In genomic region chr1:32182060-32182459, GRCh38 we compare ENCODE assay signal across 11 cellular contexts. TPM values are rescaled to one million over a fixed set of nuclear protein-coding genes. Genes with fewer than 3 reads are reported as not detected.
DNase-seq lines count a peak whose midpoint lies in the region; ATAC-seq and TF ChIP-seq lines count a peak whose summit lies in the region.
"Had no signal": no experiment of that assay in that cellular context is flagged by ENCODE, and none has a peak within 500 bp of the region (broad histone marks: within the 10 kb centered on the region; RNA-seq: fewer than 3 reads in every experiment).

No MANE protein-coding gene starts in this region.

- TF ChIP-seq CTCF in GM06990 (IDR thresholded peaks at IDR 0.05; ENCODE audit: insufficient read depth, low read length, poor library complexity, severe bottlenecking) (no peak), hepatocyte (IDR thresholded peaks at IDR 0.05; ENCODE audit: poor library complexity) (no peak), heart right ventricle (IDR thresholded peaks at IDR 0.05) (no peak)

- ATAC-seq in activated T-helper 17 cell treated with anti-CD3 and anti-CD28 coated beads, Interleukin-2, amount 50 U/mL, for 72 hours (replicated peaks) = no peak
- ATAC-seq in GM18505 (IDR thresholded peaks at IDR 0.05; ENCODE audit: unreplicated experiment) (no peak), heart right ventricle (no peak)
- ATAC-seq: right cardiac atrium had no signal

- H3K36me3 Mint-ChIP-seq in activated T-helper 17 cell treated with anti-CD3 and anti-CD28 coated beads, Interleukin-2, amount 50 U/mL, for 72 hours (ENCODE audit: low read depth) = peaks cover 82% of the 10 kb centered on the region

- no peak for DNase-seq in GM06990 (ENCODE audit: extremely low read depth, insufficient read length)
- DNase-seq in hepatocyte (ENCODE audit: low spot score) = no peak
- DNase-seq in cerebellar cortex (ENCODE audit: low spot score) = no peak
- no peak for DNase-seq in heart right ventricle
- no peak for DNase-seq in mesenteric fat pad (ENCODE audit: low spot score)
- DNase-seq: DMS53, right cardiac atrium had no signal

- H3K9me3 ChIP-seq in hepatocyte (ENCODE audit: low read depth) (no peaks in the 10 kb centered on the region), heart right ventricle (no peaks in the 10 kb centered on the region)
- H3K9me3 ChIP-seq: HAP-1 had no signal

- H3K27ac Mint-ChIP-seq in activated T-helper 17 cell treated with anti-CD3 and anti-CD28 coated beads, Interleukin-2, amount 50 U/mL, for 72 hours = no peak overlapping the region

- H3K4me1 Mint-ChIP-seq in activated T-helper 17 cell treated with anti-CD3 and anti-CD28 coated beads, Interleukin-2, amount 50 U/mL, for 72 hours = peaks cover 31% of the 10 kb centered on the region

- H2AFZ ChIP-seq in ACC112 (ENCODE audit: low read length, unreplicated experiment) (no peak overlapping the region), hepatocyte (no peak overlapping the region)

- H4K20me1 ChIP-seq in hepatocyte (ENCODE audit: insufficient read depth, poor library complexity, severe bottlenecking) = peaks cover 40% of the 10 kb centered on the region

- no peak for TF ChIP-seq POLR2A in GM18505 (IDR thresholded peaks at IDR 0.05; ENCODE audit: borderline replicate concordance, extremely low read depth, insufficient read depth, insufficient read length)

- H3K36me3 ChIP-seq in ACC112 (ENCODE audit: insufficient read depth, low read length) = peaks cover 24% of the 10 kb centered on the region
- H3K36me3 ChIP-seq in GM06990 (ENCODE audit: control insufficient read depth, insufficient read depth, low read length) = peaks cover 9% of the 10 kb centered on the region
- H3K36me3 ChIP-seq in hepatocyte (replicated peaks; ENCODE audit: insufficient read depth, low read depth) = peaks cover 8% of the 10 kb centered on the region
- peaks cover 0 to 62% (median 27%) of the 10 kb centered on the region in 9 donors for H3K36me3 ChIP-seq in heart right ventricle

- H3K9me2 ChIP-seq in hepatocyte (replicated peaks; ENCODE audit: insufficient read depth) = no peaks in the 10 kb centered on the region

- H3K4me3 Mint-ChIP-seq in activated T-helper 17 cell treated with anti-CD3 and anti-CD28 coated beads, Interleukin-2, amount 50 U/mL, for 72 hours = peak overlapping the region; percentile 96

- H3K79me2 ChIP-seq in ACC112 (ENCODE audit: control insufficient read depth, insufficient read depth, low read length, unreplicated experiment) = peaks cover 61% of the 10 kb centered on the region
- peaks cover 68% of the 10 kb centered on the region for H3K79me2 ChIP-seq in hepatocyte

- peak overlapping the region; percentile 90 for H3K4me3 ChIP-seq in ACC112 (ENCODE audit: low read depth, low read length)
- peak overlapping the region; percentile 87 for H3K4me3 ChIP-seq in GM06990 (replicated peaks; ENCODE audit: low read depth, low read length)
- no peak overlapping the region for H3K4me3 ChIP-seq in hepatocyte
- H3K4me3 ChIP-seq in heart right ventricle = peak overlapping the region in 3 of 10 donors; percentile 68 to 77 (median 73)

- H3K27me3 Mint-ChIP-seq in activated T-helper 17 cell treated with anti-CD3 and anti-CD28 coated beads, Interleukin-2, amount 50 U/mL, for 72 hours = no peaks in the 10 kb centered on the region

- H3K9me3 Mint-ChIP-seq in activated T-helper 17 cell treated with anti-CD3 and anti-CD28 coated beads, Interleukin-2, amount 50 U/mL, for 72 hours = no peaks in the 10 kb centered on the region

- H3K27me3 ChIP-seq in ACC112 (ENCODE audit: insufficient read depth, low read length) = no peaks in the 10 kb centered on the region
- no peaks in the 10 kb centered on the region for H3K27me3 ChIP-seq in GM06990 (replicated peaks; ENCODE audit: control insufficient read depth, insufficient read depth, low read length)
- no peaks in the 10 kb centered on the region for H3K27me3 ChIP-seq in hepatocyte
- no peaks in the 10 kb centered on the region for H3K27me3 ChIP-seq in heart right ventricle

- intact Hi-C loops in heart right ventricle (cut with DNase I) = no loop called here

- no peak overlapping the region for H3K27ac ChIP-seq in ACC112 (ENCODE audit: low read depth, low read length)
- no peak overlapping the region for H3K27ac ChIP-seq in hepatocyte
- peak overlapping the region in 2 of 10 donors; percentile 95 to 97 for H3K27ac ChIP-seq in heart right ventricle

- WGBS in hepatocyte (ENCODE audit: low lambda C conversion rate, missing lambda C conversion rate) = 96% methylated on average over 6 of the region's 6 CpGs
- 88 to 89% methylated on average over 6 of the region's 6 CpGs for WGBS in heart right ventricle, 2 donors

- H3K4me1 ChIP-seq in ACC112 (ENCODE audit: control insufficient read depth, insufficient read depth, low read length, unreplicated experiment) (peaks cover 41% of the 10 kb centered on the region), hepatocyte (ENCODE audit: insufficient read depth) (peaks cover 32% of the 10 kb centered on the region), heart right ventricle (peaks cover 3 to 73% (median 45%) of the 10 kb centered on the region in 9 donors)

- peak overlapping the region; percentile 98 for H3K4me2 ChIP-seq in hepatocyte

RNA-seq across cellular contexts. Expression of gene TXLNA, which starts 2.6 kb away (rescaled TPM):
- total RNA-seq in activated T-helper 17 cell treated with anti-CD3 and anti-CD28 coated beads, Interleukin-2, amount 50 U/mL, for 72 hours = 100 to 1,000 TPM in 1 of 2 donors, 10 to 100 TPM in 1; 68.4 to 102 TPM
- 50.5 and 52.7 TPM in 2 replicates for total RNA-seq in hepatocyte
- polyA plus RNA-seq in hepatocyte = 37.1 and 41.2 TPM in 2 replicates
- 10 to 100 TPM; 13.7 to 28.9 (median 17.3) TPM for total RNA-seq in heart right ventricle
- 10 to 100 TPM in 1 of 2 donors, 1 to 10 TPM in 1; 7.5 to 11.7 TPM for polyA plus RNA-seq in heart right ventricle
- 54.5 TPM for total RNA-seq in mesenteric fat pad

RNA-seq across cellular contexts. Expression of gene CCDC28B, which starts 18.3 kb away (rescaled TPM):
- total RNA-seq in activated T-helper 17 cell treated with anti-CD3 and anti-CD28 coated beads, Interleukin-2, amount 50 U/mL, for 72 hours = 10 to 100 TPM in 1 of 2 donors, 1 to 10 TPM in 1; 7.0 to 14.3 TPM
- 12.9 and 15.8 TPM in 2 replicates for total RNA-seq in hepatocyte
- 28.5 and 29.5 TPM in 2 replicates for polyA plus RNA-seq in hepatocyte
- total RNA-seq in heart right ventricle = 10 to 100 TPM; 11.8 to 25.5 (median 16.3) TPM
- polyA plus RNA-seq in heart right ventricle = 10 to 100 TPM; 21.3 to 42.7 TPM
- 3.5 TPM for total RNA-seq in mesenteric fat pad

RNA-seq across cellular contexts. Expression of gene IQCC, which starts 23.4 kb away (rescaled TPM):
- 1 to 10 TPM; 3.4 to 5.5 TPM for total RNA-seq in activated T-helper 17 cell treated with anti-CD3 and anti-CD28 coated beads, Interleukin-2, amount 50 U/mL, for 72 hours
- total RNA-seq in hepatocyte (1.5 and 1.9 TPM in 2 replicates), heart right ventricle (1 to 10 TPM in 4 of 10 donors, under 1 TPM in 6; 0.34 to 1.2 (median 0.90) TPM), mesenteric fat pad (0.67 TPM)
- polyA plus RNA-seq in hepatocyte (1.5 and 3.4 TPM in 2 replicates), heart right ventricle (1 to 10 TPM in 1 of 2 donors, under 1 TPM in 1; 0.87 to 2.0 TPM)

RNA-seq across cellular contexts. Expression of gene DCDC2B, which starts 26.8 kb away (rescaled TPM):
- under 1 TPM; 0.28 to 0.37 TPM for total RNA-seq in activated T-helper 17 cell treated with anti-CD3 and anti-CD28 coated beads, Interleukin-2, amount 50 U/mL, for 72 hours
- total RNA-seq in hepatocyte = not detected in 2 replicates
- 0.17 and 0.96 TPM in 2 replicates for polyA plus RNA-seq in hepatocyte
- total RNA-seq in heart right ventricle = not detected
- not detected for polyA plus RNA-seq in heart right ventricle
- not detected for total RNA-seq in mesenteric fat pad
- total RNA-seq: right cardiac atrium had no signal

RNA-seq across cellular contexts. Expression of gene TMEM234, which starts 40.1 kb away (rescaled TPM):
- total RNA-seq in activated T-helper 17 cell treated with anti-CD3 and anti-CD28 coated beads, Interleukin-2, amount 50 U/mL, for 72 hours = 10 to 100 TPM; 11.4 to 12.9 TPM
- total RNA-seq in hepatocyte = 11.9 and 14.8 TPM in 2 replicates
- 27.4 and 38.6 TPM in 2 replicates for polyA plus RNA-seq in hepatocyte
- 10 to 100 TPM in 6 of 10 donors, 1 to 10 TPM in 4; 8.1 to 12.8 (median 11.1) TPM for total RNA-seq in heart right ventricle
- 10 to 100 TPM; 14.9 to 19.6 TPM for polyA plus RNA-seq in heart right ventricle
- total RNA-seq in mesenteric fat pad = 18.4 TPM
